1 cellular context compared by ENCODE assay signal in the genomic region with DNA sequence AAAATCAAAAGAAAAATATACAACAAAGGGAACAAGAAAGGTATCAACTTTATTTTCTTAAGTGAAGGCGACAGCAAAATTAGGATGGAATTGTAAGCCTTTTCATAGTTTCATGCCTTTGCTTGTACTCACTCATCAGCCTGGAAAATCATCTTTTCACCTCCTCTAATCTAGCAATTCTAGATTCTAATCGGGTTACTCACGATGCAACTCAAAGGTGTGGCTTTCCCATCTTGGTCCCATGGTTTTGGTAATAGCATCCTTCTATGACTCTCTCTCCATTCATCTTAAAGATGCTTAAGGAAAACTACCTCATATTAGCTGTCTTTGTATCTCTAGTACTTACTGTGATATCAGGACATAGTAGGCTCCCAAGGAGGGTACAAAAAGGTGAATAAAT.
TF ChIP-seq lines count a peak whose summit lies in the region.

No MANE protein-coding gene starts in this region.

TF ChIP-seq in SK-N-SH treated with all-trans-retinoic acid at 6 μM for 48 hours, 23 proteins besides CTCF, POLR2A, EP300 and RAD21:
- TF ChIP-seq TCF4 (CRISPR knock-in tag; IDR thresholded peaks at IDR 0.05; ENCODE audit: borderline replicate concordance), result no peak
- no peak for TF ChIP-seq ESRRG (CRISPR knock-in tag; IDR thresholded peaks at IDR 0.05)
- TF ChIP-seq, protein P1, sequence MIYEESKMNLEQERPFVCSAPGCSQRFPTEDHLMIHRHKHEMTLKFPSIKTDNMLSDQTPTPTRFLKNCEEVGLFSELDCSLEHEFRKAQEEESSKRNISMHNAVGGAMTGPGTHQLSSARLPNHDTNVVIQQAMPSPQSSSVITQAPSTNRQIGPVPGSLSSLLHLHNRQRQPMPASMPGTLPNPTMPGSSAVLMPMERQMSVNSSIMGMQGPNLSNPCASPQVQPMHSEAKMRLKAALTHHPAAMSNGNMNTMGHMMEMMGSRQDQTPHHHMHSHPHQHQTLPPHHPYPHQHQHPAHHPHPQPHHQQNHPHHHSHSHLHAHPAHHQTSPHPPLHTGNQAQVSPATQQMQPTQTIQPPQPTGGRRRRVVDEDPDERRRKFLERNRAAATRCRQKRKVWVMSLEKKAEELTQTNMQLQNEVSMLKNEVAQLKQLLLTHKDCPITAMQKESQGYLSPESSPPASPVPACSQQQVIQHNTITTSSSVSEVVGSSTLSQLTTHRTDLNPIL (CRISPR knock-in tag; IDR thresholded peaks at IDR 0.05; ENCODE audit: low read depth), result no peak
- no peak for TF ChIP-seq ZNF70 (CRISPR knock-in tag; IDR thresholded peaks at IDR 0.05)
- no peak for TF ChIP-seq RARB (CRISPR knock-in tag; IDR thresholded peaks at IDR 0.05)
- TF ChIP-seq ZNF8 (CRISPR knock-in tag; IDR thresholded peaks at IDR 0.05), result no peak
- TF ChIP-seq ZFP3 (CRISPR knock-in tag; IDR thresholded peaks at IDR 0.05), result no peak
- TF ChIP-seq, protein P2, sequence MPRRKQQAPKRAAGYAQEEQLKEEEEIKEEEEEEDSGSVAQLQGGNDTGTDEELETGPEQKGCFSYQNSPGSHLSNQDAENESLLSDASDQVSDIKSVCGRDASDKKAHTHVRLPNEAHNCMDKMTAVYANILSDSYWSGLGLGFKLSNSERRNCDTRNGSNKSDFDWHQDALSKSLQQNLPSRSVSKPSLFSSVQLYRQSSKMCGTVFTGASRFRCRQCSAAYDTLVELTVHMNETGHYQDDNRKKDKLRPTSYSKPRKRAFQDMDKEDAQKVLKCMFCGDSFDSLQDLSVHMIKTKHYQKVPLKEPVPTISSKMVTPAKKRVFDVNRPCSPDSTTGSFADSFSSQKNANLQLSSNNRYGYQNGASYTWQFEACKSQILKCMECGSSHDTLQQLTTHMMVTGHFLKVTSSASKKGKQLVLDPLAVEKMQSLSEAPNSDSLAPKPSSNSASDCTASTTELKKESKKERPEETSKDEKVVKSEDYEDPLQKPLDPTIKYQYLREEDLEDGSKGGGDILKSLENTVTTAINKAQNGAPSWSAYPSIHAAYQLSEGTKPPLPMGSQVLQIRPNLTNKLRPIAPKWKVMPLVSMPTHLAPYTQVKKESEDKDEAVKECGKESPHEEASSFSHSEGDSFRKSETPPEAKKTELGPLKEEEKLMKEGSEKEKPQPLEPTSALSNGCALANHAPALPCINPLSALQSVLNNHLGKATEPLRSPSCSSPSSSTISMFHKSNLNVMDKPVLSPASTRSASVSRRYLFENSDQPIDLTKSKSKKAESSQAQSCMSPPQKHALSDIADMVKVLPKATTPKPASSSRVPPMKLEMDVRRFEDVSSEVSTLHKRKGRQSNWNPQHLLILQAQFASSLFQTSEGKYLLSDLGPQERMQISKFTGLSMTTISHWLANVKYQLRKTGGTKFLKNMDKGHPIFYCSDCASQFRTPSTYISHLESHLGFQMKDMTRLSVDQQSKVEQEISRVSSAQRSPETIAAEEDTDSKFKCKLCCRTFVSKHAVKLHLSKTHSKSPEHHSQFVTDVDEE (CRISPR knock-in tag; IDR thresholded peaks at IDR 0.05), result no peak
- TF ChIP-seq, protein P3, sequence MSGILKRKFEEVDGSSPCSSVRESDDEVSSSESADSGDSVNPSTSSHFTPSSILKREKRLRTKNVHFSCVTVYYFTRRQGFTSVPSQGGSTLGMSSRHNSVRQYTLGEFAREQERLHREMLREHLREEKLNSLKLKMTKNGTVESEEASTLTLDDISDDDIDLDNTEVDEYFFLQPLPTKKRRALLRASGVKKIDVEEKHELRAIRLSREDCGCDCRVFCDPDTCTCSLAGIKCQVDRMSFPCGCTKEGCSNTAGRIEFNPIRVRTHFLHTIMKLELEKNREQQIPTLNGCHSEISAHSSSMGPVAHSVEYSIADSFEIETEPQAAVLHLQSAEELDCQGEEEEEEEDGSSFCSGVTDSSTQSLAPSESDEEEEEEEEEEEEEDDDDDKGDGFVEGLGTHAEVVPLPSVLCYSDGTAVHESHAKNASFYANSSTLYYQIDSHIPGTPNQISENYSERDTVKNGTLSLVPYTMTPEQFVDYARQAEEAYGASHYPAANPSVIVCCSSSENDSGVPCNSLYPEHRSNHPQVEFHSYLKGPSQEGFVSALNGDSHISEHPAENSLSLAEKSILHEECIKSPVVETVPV (CRISPR knock-in tag; IDR thresholded peaks at IDR 0.05), result no peak
- no peak for TF ChIP-seq BACH2 (CRISPR knock-in tag; IDR thresholded peaks at IDR 0.05; ENCODE audit: borderline replicate concordance)
- TF ChIP-seq, protein P4, sequence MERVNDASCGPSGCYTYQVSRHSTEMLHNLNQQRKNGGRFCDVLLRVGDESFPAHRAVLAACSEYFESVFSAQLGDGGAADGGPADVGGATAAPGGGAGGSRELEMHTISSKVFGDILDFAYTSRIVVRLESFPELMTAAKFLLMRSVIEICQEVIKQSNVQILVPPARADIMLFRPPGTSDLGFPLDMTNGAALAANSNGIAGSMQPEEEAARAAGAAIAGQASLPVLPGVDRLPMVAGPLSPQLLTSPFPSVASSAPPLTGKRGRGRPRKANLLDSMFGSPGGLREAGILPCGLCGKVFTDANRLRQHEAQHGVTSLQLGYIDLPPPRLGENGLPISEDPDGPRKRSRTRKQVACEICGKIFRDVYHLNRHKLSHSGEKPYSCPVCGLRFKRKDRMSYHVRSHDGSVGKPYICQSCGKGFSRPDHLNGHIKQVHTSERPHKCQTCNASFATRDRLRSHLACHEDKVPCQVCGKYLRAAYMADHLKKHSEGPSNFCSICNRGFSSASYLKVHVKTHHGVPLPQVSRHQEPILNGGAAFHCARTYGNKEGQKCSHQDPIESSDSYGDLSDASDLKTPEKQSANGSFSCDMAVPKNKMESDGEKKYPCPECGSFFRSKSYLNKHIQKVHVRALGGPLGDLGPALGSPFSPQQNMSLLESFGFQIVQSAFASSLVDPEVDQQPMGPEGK (CRISPR knock-in tag; IDR thresholded peaks at IDR 0.05; ENCODE audit: borderline replicate concordance), result no peak
- TF ChIP-seq, protein P5, sequence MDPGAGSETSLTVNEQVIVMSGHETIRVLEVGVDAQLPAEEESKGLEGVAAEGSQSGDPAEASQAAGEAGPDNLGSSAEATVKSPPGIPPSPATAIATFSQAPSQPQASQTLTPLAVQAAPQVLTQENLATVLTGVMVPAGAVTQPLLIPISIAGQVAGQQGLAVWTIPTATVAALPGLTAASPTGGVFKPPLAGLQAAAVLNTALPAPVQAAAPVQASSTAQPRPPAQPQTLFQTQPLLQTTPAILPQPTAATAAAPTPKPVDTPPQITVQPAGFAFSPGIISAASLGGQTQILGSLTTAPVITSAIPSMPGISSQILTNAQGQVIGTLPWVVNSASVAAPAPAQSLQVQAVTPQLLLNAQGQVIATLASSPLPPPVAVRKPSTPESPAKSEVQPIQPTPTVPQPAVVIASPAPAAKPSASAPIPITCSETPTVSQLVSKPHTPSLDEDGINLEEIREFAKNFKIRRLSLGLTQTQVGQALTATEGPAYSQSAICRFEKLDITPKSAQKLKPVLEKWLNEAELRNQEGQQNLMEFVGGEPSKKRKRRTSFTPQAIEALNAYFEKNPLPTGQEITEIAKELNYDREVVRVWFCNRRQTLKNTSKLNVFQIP (CRISPR knock-in tag; IDR thresholded peaks at IDR 0.05; ENCODE audit: borderline replicate concordance, low read depth), result no peak
- no peak for TF ChIP-seq ZC3H10 (CRISPR knock-in tag; IDR thresholded peaks at IDR 0.05)
- no peak for TF ChIP-seq OSR1 (CRISPR knock-in tag; IDR thresholded peaks at IDR 0.05)
- TF ChIP-seq PPARA (CRISPR knock-in tag; IDR thresholded peaks at IDR 0.05; ENCODE audit: borderline replicate concordance), result no peak
- TF ChIP-seq ZNF565 (CRISPR knock-in tag; conservative IDR thresholded peaks at IDR 0.05; ENCODE audit: low read depth), result no peak
- no peak for TF ChIP-seq TOX (CRISPR knock-in tag; IDR thresholded peaks at IDR 0.05; ENCODE audit: borderline replicate concordance)
- TF ChIP-seq SNAI2 (CRISPR knock-in tag; IDR thresholded peaks at IDR 0.05), result no peak
- TF ChIP-seq ARNTL (CRISPR knock-in tag; IDR thresholded peaks at IDR 0.05; ENCODE audit: borderline replicate concordance, low read depth), result no peak
- no peak for TF ChIP-seq ZFP30 (CRISPR knock-in tag; IDR thresholded peaks at IDR 0.05)
